ENCODE assay signal across 21 cellular contexts in genomic region chr7:85215098-85215497, GRCh38. TPM values are rescaled to one million over a fixed set of nuclear protein-coding genes. Genes with fewer than 3 reads are reported as not detected.
A peak's percentile ranks its signal among the peaks of the same experiment; 100 is the strongest.
DNase-seq lines count a peak whose midpoint lies in the region; ATAC-seq and TF ChIP-seq lines count a peak whose summit lies in the region.
"Had no signal": no experiment of that assay in that cellular context is flagged by ENCODE, and none has a peak within 500 bp of the region (broad histone marks: within the 10 kb centered on the region; RNA-seq: fewer than 3 reads in every experiment).

No MANE protein-coding gene starts in this region.

- H3K36me3 ChIP-seq in Peyer's patch: no peaks in the 10 kb centered on the region
- H3K36me3 ChIP-seq: esophagus muscularis mucosa had no signal

- no peaks in the 10 kb centered on the region for H3K27me3 ChIP-seq in Peyer's patch
- H3K27me3 ChIP-seq: esophagus muscularis mucosa, hepatocyte had no signal

- ATAC-seq in GM18520 (IDR thresholded peaks at IDR 0.05; ENCODE audit: unreplicated experiment) (peak; percentile 91), GM21390 (IDR thresholded peaks at IDR 0.05; ENCODE audit: unreplicated experiment) (peak; percentile 71), HG02885 (IDR thresholded peaks at IDR 0.05; ENCODE audit: poor library complexity, unreplicated experiment) (peak; percentile 94), HG03457 (IDR thresholded peaks at IDR 0.05; ENCODE audit: unreplicated experiment) (peak; percentile 97)
- ATAC-seq: activated CD4-positive, alpha-beta T cell treated with anti-CD3 and anti-CD28 coated beads for 36 hours; activated naive CD8-positive, alpha-beta T cell treated with anti-CD3 and anti-CD28 coated beads, Interleukin-2, amount 50 U/mL, for 24 hours; HepG2; left ventricle myocardium superior; Panc1 had no signal

- DNase-seq in GM19238 (ENCODE audit: insufficient read length, low spot score) (no peak), NCI-H1417 (lab: John Stamatoyannopoulos, UW) (no peak), NCI-H2081 treated with DMSO at 0.1 percent for 48 hours (lab: John Stamatoyannopoulos, UW) (no peak), Peyer's patch (no peak)
- DNase-seq: activated CD4-positive, alpha-beta T cell treated with anti-CD3 and anti-CD28 coated beads for 36 hours; activated naive CD8-positive, alpha-beta T cell treated with anti-CD3 and anti-CD28 coated beads, Interleukin-2, amount 50 U/mL, for 24 hours; activated T-cell treated with anti-CD3 and anti-CD28 coated beads, Interleukin-2, amount 50 U/mL, for 1 hour; left ventricle myocardium superior; naive B cell; NCI-H1092 treated with DMSO at 0.1 percent for 48 hours; NCI-H446 treated with DMSO at 0.1 percent for 48 hours; stimulated activated CD4-positive, alpha-beta T cell treated with anti-CD3 and anti-CD28 coated beads, Interleukin-4, amount 100 ng/mL, for 24 hours; stimulated activated naive B cell treated with anti-CD40 and anti-IgM and Interleukin-4, amounts not matched to agents 10 μg/mL and 1 μg/mL and 100 μg/mL, for 72 hours had no signal

- TF ChIP-seq CTCF in Peyer's patch (IDR thresholded peaks at IDR 0.05): no peak

- no peak overlapping the region for H3K27ac ChIP-seq in Peyer's patch
- H3K27ac ChIP-seq: esophagus muscularis mucosa, hepatocyte had no signal

- no peak overlapping the region for H3K4me3 ChIP-seq in Peyer's patch
- H3K4me3 ChIP-seq: esophagus muscularis mucosa, hepatocyte had no signal

- no peaks in the 10 kb centered on the region for H3K9me3 ChIP-seq in Peyer's patch
- H3K9me3 ChIP-seq: esophagus muscularis mucosa had no signal

- no peaks in the 10 kb centered on the region for H3K4me1 ChIP-seq in Peyer's patch
- H3K4me1 ChIP-seq: esophagus muscularis mucosa had no signal

- no peak for TF ChIP-seq POLR2A in Peyer's patch (IDR thresholded peaks at IDR 0.05)

RNA-seq across cellular contexts. Expression of gene SEMA3D, which starts 28.2 kb away (rescaled TPM):
- 1 to 10 TPM; 4.5 to 7.6 (median 6.5) TPM for total RNA-seq in Peyer's patch
- total RNA-seq: activated CD4-positive, alpha-beta T cell treated with anti-CD3 and anti-CD28 coated beads for 36 hours had no signal
